In the genomic region with DNA sequence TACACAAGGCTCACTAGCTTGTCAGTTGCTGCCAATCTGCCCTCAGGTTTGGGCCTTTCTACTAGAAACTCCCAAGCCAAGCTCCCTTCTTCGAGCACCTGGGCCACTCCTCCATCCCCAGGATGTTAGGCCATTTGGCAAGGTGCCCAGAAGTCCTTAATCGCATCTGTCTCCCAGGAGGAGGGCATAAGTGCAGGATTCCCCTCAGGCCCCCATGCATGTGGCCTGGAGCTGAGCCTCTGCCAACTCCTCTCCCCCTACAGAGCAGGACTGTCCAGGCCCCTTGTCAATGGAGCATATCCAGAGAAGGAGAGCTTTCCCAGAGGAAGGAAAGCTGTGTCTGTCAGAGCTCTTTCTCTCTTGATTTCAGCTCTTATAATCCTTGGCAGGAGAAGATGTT, we compare ENCODE assay signal across 10 cellular contexts.
DNase-seq lines count a peak whose midpoint lies in the region; ATAC-seq, FAIRE-seq and TF ChIP-seq lines count a peak whose summit lies in the region.
"Had no signal": no experiment of that assay in that cellular context is flagged by ENCODE, and none has a peak within 500 bp of the region (broad histone marks: within the 10 kb centered on the region; RNA-seq: fewer than 3 reads in every experiment).

No MANE protein-coding gene starts in this region.

- intact Hi-C loops in kidney (cut with DNase I) (no loop called here), lower lobe of right lung (cut with DNase I) (no loop called here)

- no peaks in the 10 kb centered on the region for H3K36me3 ChIP-seq in kidney (ENCODE audit: control insufficient read depth in 1 of 2, insufficient read depth in 2 of 2, low read length in 2 of 2)
- H3K36me3 ChIP-seq in lower lobe of right lung, result no peaks in the 10 kb centered on the region
- H3K36me3 ChIP-seq: BLaER1 had no signal

- no peak overlapping the region for H3K4me3 ChIP-seq in kidney (ENCODE audit: low read length in 2 of 2)
- no peak overlapping the region for H3K4me3 ChIP-seq in lower lobe of right lung
- no peak overlapping the region for H3K4me3 ChIP-seq in coronary artery
- H3K4me3 ChIP-seq: BLaER1 had no signal

- TF ChIP-seq CTCF in kidney (IDR thresholded peaks at IDR 0.05; ENCODE audit: borderline replicate concordance, extremely low read depth, insufficient read depth) (no peak), lower lobe of right lung (IDR thresholded peaks at IDR 0.05) (no peak), coronary artery (IDR thresholded peaks at IDR 0.05) (no peak)

- H3K9ac ChIP-seq in kidney (ENCODE audit: low read length in 2 of 2), result no peak overlapping the region
- H3K9ac ChIP-seq: BLaER1 had no signal

- ATAC-seq in GM21360 (IDR thresholded peaks at IDR 0.05; ENCODE audit: unreplicated experiment) (no peak), lower lobe of right lung (no peak)

- H3K27ac ChIP-seq in kidney (ENCODE audit: low read depth in 2 of 2, low read length in 2 of 2), result no peak overlapping the region
- H3K27ac ChIP-seq in lower lobe of right lung, result no peak overlapping the region
- peak overlapping the region in 1 of 2 donors; percentile 7 for H3K27ac ChIP-seq in coronary artery
- H3K27ac ChIP-seq: BLaER1 had no signal

- H3K4me1 ChIP-seq in kidney (ENCODE audit: control insufficient read depth in 1 of 2, insufficient read depth in 1 of 2, low read depth in 1 of 2, low read length in 2 of 2) (peaks cover 0 to 3% of the 10 kb centered on the region in 2 donors), lower lobe of right lung (no peaks in the 10 kb centered on the region)
- H3K4me1 ChIP-seq: BLaER1 had no signal

- H3K9me3 ChIP-seq in kidney (ENCODE audit: control insufficient read depth in 1 of 2, low read length in 2 of 2) (no peaks in the 10 kb centered on the region), lower lobe of right lung (no peaks in the 10 kb centered on the region)
- H3K9me3 ChIP-seq: BLaER1 had no signal

- no peak for FAIRE-seq in kidney (lab: Jason Lieb, UNC)
- FAIRE-seq: astrocyte had no signal

- H3K27me3 ChIP-seq in lower lobe of right lung (ENCODE audit: low read depth), result no peaks in the 10 kb centered on the region
- H3K27me3 ChIP-seq: BLaER1 had no signal

- DNase-seq in DMS153 (lab: John Stamatoyannopoulos, UW), result peak; percentile 85
- DNase-seq in NCI-H1417 treated with DMSO at 0.1 percent for 48 hours (lab: John Stamatoyannopoulos, UW), result peak; percentile 72
- DNase-seq in NCI-H748 treated with DMSO at 0.1 percent for 48 hours (lab: John Stamatoyannopoulos, UW), result peak; percentile 49
- DNase-seq in kidney, result peak; percentile 73
- no peak for DNase-seq in GDM1 (lab: John Stamatoyannopoulos, UW)
- no peak for DNase-seq in lower lobe of right lung
- DNase-seq in coronary artery (ENCODE audit: low spot score), result no peak

Comparison
In these comparisons a context has a peak if more than half of its experiments do, and no peak if none do; other contexts are left out.
1. DNase-seq: peak in DMS153 (single experiment), NCI-H1417 treated with DMSO at 0.1 percent for 48 hours (single experiment), NCI-H748 treated with DMSO at 0.1 percent for 48 hours (single experiment) and kidney (single experiment); none in GDM1 (single experiment), lower lobe of right lung (single experiment) and coronary artery (single experiment).